Comparison of ENCODE assay signal across 10 cellular contexts in genomic region chr6:72748759-72749158, GRCh38.
DNase-seq lines count a peak whose midpoint lies in the region; ATAC-seq and TF ChIP-seq lines count a peak whose summit lies in the region.
"Had no signal": no experiment of that assay in that cellular context is flagged by ENCODE, and none has a peak within 500 bp of the region (broad histone marks: within the 10 kb centered on the region; RNA-seq: fewer than 3 reads in every experiment).

No MANE protein-coding gene starts in this region.

- no peak overlapping the region for H3K27ac ChIP-seq in mammary epithelial cell (ENCODE audit: insufficient read depth, low read depth, low read length)

- H3K36me3 Mint-ChIP-seq in activated naive CD4-positive, alpha-beta T cell treated with anti-CD3 and anti-CD28 coated beads for 36 hours (ENCODE audit: low read depth): peaks cover 2% of the 10 kb centered on the region

- no peaks in the 10 kb centered on the region for H3K27me3 ChIP-seq in mammary epithelial cell (ENCODE audit: insufficient read depth, low read length)

- intact Hi-C loops in activated naive CD4-positive, alpha-beta T cell treated with anti-CD3 and anti-CD28 coated beads for 36 hours (cut with micrococcal nuclease): loop anchor here (2.0 kb wide), 1 partner anchor 98 kb away; no protein-coding TSS in a partner anchor
- intact Hi-C loops in mammary epithelial cell (cut with micrococcal nuclease): loop anchor here (2.0 to 5.0 kb wide), 5 partner anchors 39 to 434 kb away; partner anchors contain the start of gene KCNQ5

- TF ChIP-seq CTCF in mammary epithelial cell (conservative IDR thresholded peaks at IDR 0.05 in 1 of 2, IDR thresholded peaks at IDR 0.05 in 1 of 2; ENCODE audit: extremely low read depth in 1 of 2, insufficient read depth in 1 of 2, low read depth in 1 of 2, low read length in 2 of 2): no peak

- peak; percentile 28 for DNase-seq in activated naive CD4-positive, alpha-beta T cell treated with anti-CD3 and anti-CD28 coated beads for 36 hours
- DNase-seq in activated naive CD4-positive, alpha-beta T cell treated with anti-CD3 and anti-CD28 coated beads, Interleukin-2, amount 50 U/mL, for 16 hours: no peak
- DNase-seq in HS-5 (ENCODE audit: low read depth) (peak; percentile 92), mammary epithelial cell (peak; percentile 98), NCI-H1048 (lab: John Stamatoyannopoulos, UW) (no peak)
- peak; percentile 59 for DNase-seq in stimulated activated naive CD8-positive, alpha-beta T cell treated with anti-CD3 and anti-CD28 coated beads, Interleukin-15, Interleukin-2, amounts not matched to agents 100 U/mL and 50 U/mL, for 24 hours
- DNase-seq: activated naive CD4-positive, alpha-beta T cell treated with Interleukin-2 at 50 U/mL for 16 hours; kidney had no signal

- H3K9me3 ChIP-seq in mammary epithelial cell (replicated peaks; ENCODE audit: insufficient read depth, low read length): no peaks in the 10 kb centered on the region

- H3K79me2 ChIP-seq in mammary epithelial cell (ENCODE audit: insufficient read depth, low read length): peaks cover 29% of the 10 kb centered on the region

- in situ Hi-C loops in mammary epithelial cell (cut with MboI; ENCODE audit: low sequenced_read_pairs in 2 of 2): no loop called here

- no peak overlapping the region for H3K27ac Mint-ChIP-seq in activated naive CD4-positive, alpha-beta T cell treated with anti-CD3 and anti-CD28 coated beads for 36 hours

- H3K27me3 Mint-ChIP-seq in activated naive CD4-positive, alpha-beta T cell treated with anti-CD3 and anti-CD28 coated beads for 36 hours (ENCODE audit: low read depth): no peaks in the 10 kb centered on the region

- H3K9ac ChIP-seq in mammary epithelial cell (ENCODE audit: insufficient read depth, low read length): peak overlapping the region; percentile 73

- H3K4me1 Mint-ChIP-seq in activated naive CD4-positive, alpha-beta T cell treated with anti-CD3 and anti-CD28 coated beads for 36 hours (ENCODE audit: low read depth): peaks cover 7% of the 10 kb centered on the region

- H3K36me3 ChIP-seq in mammary epithelial cell (ENCODE audit: insufficient read depth, low read length): no peaks in the 10 kb centered on the region

- dilution Hi-C loops in mammary epithelial cell (cut with HindIII; ENCODE audit: low sequenced_read_pairs): no loop called here

- H4K20me1 ChIP-seq in mammary epithelial cell (ENCODE audit: insufficient read depth, low read length): no peaks in the 10 kb centered on the region

- no TSS peak for BruUV-seq in mammary epithelial cell (replicated peaks; lab: Mats Ljungman, UMichigan)

- H3K9me3 Mint-ChIP-seq in activated naive CD4-positive, alpha-beta T cell treated with anti-CD3 and anti-CD28 coated beads for 36 hours: no peaks in the 10 kb centered on the region

- no peak overlapping the region for H2AFZ ChIP-seq in mammary epithelial cell (ENCODE audit: low read depth, low read length)

- no peak overlapping the region for H3K4me3 ChIP-seq in mammary epithelial cell (replicated peaks in 1 of 3; ENCODE audit: insufficient read depth in 1 of 3, low read depth in 2 of 3, low read length in 3 of 3)

- ATAC-seq in stimulated activated naive CD8-positive, alpha-beta T cell treated with anti-CD3 and anti-CD28 coated beads, Interleukin-15, Interleukin-2, amounts not matched to agents 100 U/mL and 50 U/mL, for 24 hours: peak; percentile 94
- ATAC-seq in HG03097 (IDR thresholded peaks at IDR 0.05; ENCODE audit: low FRiP score, unreplicated experiment) (no peak), GM19023 (IDR thresholded peaks at IDR 0.05; ENCODE audit: unreplicated experiment) (no peak)

- CTCF ChIA-PET in activated naive CD4-positive, alpha-beta T cell treated with anti-CD3 and anti-CD28 coated beads for 36 hours (lab: Charles Lee): no interaction called here
- CTCF ChIA-PET in mammary epithelial cell (lab: Charles Lee; ENCODE audit: low non-redundant PET): no interaction called here

- H3K4me2 ChIP-seq in mammary epithelial cell (ENCODE audit: insufficient read depth, low read depth, low read length): peak overlapping the region; percentile 71

- peaks cover 28% of the 10 kb centered on the region for H3K4me1 ChIP-seq in mammary epithelial cell (ENCODE audit: insufficient read depth, low read length)

- H3K4me3 Mint-ChIP-seq in activated naive CD4-positive, alpha-beta T cell treated with anti-CD3 and anti-CD28 coated beads for 36 hours: no peak overlapping the region

- WGBS in mammary epithelial cell (ENCODE audit: low coverage, missing lambda C conversion rate): 0% methylated on average over 1 of the region's 1 CpG

Comparison
In these comparisons a context has a peak if more than half of its experiments do, and no peak if none do; other contexts are left out.
1. DNase-seq: peak in activated naive CD4-positive, alpha-beta T cell treated with anti-CD3 and anti-CD28 coated beads for 36 hours (single experiment), HS-5 (single experiment), mammary epithelial cell (single experiment) and stimulated activated naive CD8-positive, alpha-beta T cell treated with anti-CD3 and anti-CD28 coated beads, Interleukin-15, Interleukin-2, amounts not matched to agents 100 U/mL and 50 U/mL, for 24 hours (single experiment); none in activated naive CD4-positive, alpha-beta T cell treated with anti-CD3 and anti-CD28 coated beads, Interleukin-2, amount 50 U/mL, for 16 hours (single experiment) and NCI-H1048 (single experiment).